Comparison of ENCODE assay signal across 1 cellular context in the genomic region with DNA sequence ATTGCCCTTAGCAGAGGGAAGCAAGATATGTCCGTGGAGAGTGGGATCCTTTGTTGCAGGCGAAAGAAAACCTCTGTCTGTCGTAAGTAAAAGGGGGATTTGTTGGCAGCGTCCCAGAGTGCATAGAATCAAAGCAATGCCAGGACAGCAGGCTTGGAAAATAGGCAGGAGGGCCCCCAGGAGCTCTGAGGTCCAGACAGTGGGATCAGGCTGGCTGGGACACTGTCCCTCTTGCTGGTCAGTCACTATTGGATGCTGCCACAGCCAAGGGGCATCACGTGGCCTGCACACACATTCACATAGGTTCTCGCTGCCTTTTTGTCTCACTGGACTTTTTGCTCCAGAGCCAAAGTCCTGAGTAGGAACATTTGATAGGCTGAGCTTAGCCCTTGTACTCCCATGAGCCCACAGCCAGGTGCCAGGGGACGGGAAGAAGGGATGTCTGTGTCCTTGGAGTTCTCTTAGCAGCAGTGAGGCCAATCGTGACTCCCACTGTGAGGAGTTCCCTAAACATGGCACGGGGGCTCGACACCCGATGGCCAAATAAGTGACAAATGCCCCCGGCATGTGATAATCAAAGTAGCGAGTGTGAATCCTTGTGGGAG.
TF ChIP-seq lines count a peak whose summit lies in the region.

No MANE protein-coding gene starts in this region.

TF ChIP-seq in IMR-90, 13 proteins besides CTCF, POLR2A, EP300 and RAD21:
- TF ChIP-seq SMC3 (IDR thresholded peaks at IDR 0.05; ENCODE audit: low read depth, low read length) = no peak
- TF ChIP-seq, protein P1, sequence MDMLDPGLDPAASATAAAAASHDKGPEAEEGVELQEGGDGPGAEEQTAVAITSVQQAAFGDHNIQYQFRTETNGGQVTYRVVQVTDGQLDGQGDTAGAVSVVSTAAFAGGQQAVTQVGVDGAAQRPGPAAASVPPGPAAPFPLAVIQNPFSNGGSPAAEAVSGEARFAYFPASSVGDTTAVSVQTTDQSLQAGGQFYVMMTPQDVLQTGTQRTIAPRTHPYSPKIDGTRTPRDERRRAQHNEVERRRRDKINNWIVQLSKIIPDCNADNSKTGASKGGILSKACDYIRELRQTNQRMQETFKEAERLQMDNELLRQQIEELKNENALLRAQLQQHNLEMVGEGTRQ (IDR thresholded peaks at IDR 0.05; ENCODE audit: low read depth, low read length) = peak; percentile 19; the same call in 1 of the 2 replicates
- no peak for TF ChIP-seq NFE2L2 (IDR thresholded peaks at IDR 0.05; ENCODE audit: low read depth, low read length)
- no peak for TF ChIP-seq BHLHE40 (IDR thresholded peaks at IDR 0.05; ENCODE audit: low read depth, low read length)
